Comparison of ENCODE assay signal across 20 cellular contexts in the genomic region with DNA sequence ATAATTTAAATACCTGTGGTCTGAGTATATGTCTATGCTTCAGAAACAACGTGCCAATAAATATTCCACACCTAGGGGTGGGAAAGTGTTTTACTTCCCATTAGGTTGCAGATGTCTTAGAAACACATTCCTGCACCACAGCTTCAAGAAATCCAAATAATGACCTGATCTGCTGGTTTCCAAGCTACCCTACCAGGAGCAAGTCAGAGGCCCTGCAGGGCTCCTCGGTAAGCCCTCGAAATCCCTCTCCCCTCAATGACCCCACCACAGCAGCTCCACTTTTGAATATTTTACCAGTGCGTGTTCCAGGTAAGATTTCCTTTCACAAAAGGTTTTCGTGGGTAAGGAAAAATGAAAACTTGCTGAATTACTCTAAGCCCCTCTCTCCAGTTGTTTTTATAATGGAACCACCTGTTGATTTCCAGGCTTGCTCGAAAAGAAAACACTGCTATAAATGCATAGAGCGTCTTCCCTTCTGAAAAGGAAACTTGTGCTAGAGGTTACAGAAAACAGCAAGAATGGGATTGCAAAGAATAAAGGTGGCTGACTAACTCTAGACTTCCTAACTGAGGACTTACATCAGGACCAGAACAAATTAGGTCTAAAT. TPM values are rescaled to one million over a fixed set of nuclear protein-coding genes. Genes with fewer than 3 reads are reported as not detected.
DNase-seq lines count a peak whose midpoint lies in the region; FAIRE-seq and TF ChIP-seq lines count a peak whose summit lies in the region.
"Had no signal": no experiment of that assay in that cellular context is flagged by ENCODE, and none has a peak within 500 bp of the region (broad histone marks: within the 10 kb centered on the region; RNA-seq: fewer than 3 reads in every experiment).

No MANE protein-coding gene starts in this region.

- H2BK120ac ChIP-seq in H9 (ENCODE audit: low read depth, low read length, poor library complexity, severe bottlenecking): no peak overlapping the region

- H2AK5ac ChIP-seq in H9 (ENCODE audit: insufficient read length, low read length): no peak overlapping the region

- no peaks in the 10 kb centered on the region for H3K36me3 ChIP-seq in astrocyte (ENCODE audit: insufficient read depth, low read length)
- no peaks in the 10 kb centered on the region for H3K36me3 ChIP-seq in endodermal cell (ENCODE audit: control insufficient read depth, insufficient read depth, low read length)
- H3K36me3 ChIP-seq: BE2C had no signal

- H3T11ph ChIP-seq in H9 (ENCODE audit: low read length): no peak overlapping the region

- H3K4me3 Mint-ChIP-seq in H9 (peak overlapping the region in 1 of 2 experiments; percentile 26; a peak in 1 of 5 replicates), astrocyte (ENCODE audit: unreplicated experiment) (no peak overlapping the region), endodermal cell (no peak overlapping the region), type B pancreatic cell (peak overlapping the region; percentile 47)
- H3K4me3 Mint-ChIP-seq: CD8-positive, alpha-beta memory T cell; HFFc6 had no signal

- H2BK20ac ChIP-seq in H9 (ENCODE audit: low read depth, low read length, poor library complexity, severe bottlenecking): no peak overlapping the region

- H3K4me3 ChIP-seq in astrocyte (ENCODE audit: insufficient read depth, low read depth, low read length) (no peak overlapping the region), endodermal cell (ENCODE audit: low read length) (no peak overlapping the region)
- H3K4me3 ChIP-seq: A549 had no signal

- no peaks in the 10 kb centered on the region for H3K27me3 ChIP-seq in H9 (ENCODE audit: insufficient read depth, low read length)
- no peaks in the 10 kb centered on the region for H3K27me3 ChIP-seq in astrocyte (ENCODE audit: insufficient read depth, low read length)
- H3K27me3 ChIP-seq in endodermal cell (ENCODE audit: control insufficient read depth, insufficient read depth, low read length, poor library complexity, severe bottlenecking): no peaks in the 10 kb centered on the region
- H3K27me3 ChIP-seq: BE2C had no signal

- TF ChIP-seq CTCF in H9 (conservative IDR thresholded peaks at IDR 0.05): no peak
- no peak for TF ChIP-seq CTCF in astrocyte (IDR thresholded peaks at IDR 0.05; ENCODE audit: insufficient read depth, low read depth, low read length)
- TF ChIP-seq CTCF in endodermal cell (conservative IDR thresholded peaks at IDR 0.05): peak; percentile 16
- peak; percentile 25 for TF ChIP-seq CTCF in type B pancreatic cell (conservative IDR thresholded peaks at IDR 0.05)

- H3K9me3 ChIP-seq in H9 (ENCODE audit: control insufficient read depth, low read depth, low read length): no peaks in the 10 kb centered on the region
- no peaks in the 10 kb centered on the region for H3K9me3 ChIP-seq in astrocyte (ENCODE audit: insufficient read depth, low read depth, low read length)
- H3K9me3 ChIP-seq in endodermal cell (ENCODE audit: control insufficient read depth, low read length): no peaks in the 10 kb centered on the region
- H3K9me3 ChIP-seq: A549, BE2C, Caco-2 had no signal

- no peak for FAIRE-seq in astrocyte (lab: Jason Lieb, UNC)
- FAIRE-seq: A549, GM19239, H54, HepG2 had no signal

- no peak overlapping the region for H3K27ac ChIP-seq in H9 (ENCODE audit: insufficient read length, low read depth, low read length)
- no peak overlapping the region for H3K27ac ChIP-seq in astrocyte (ENCODE audit: low read depth, low read length)
- H3K27ac ChIP-seq in endodermal cell (ENCODE audit: low read depth, low read length): no peak overlapping the region
- H3K27ac ChIP-seq: A549, KMS-11 had no signal

- no peak overlapping the region for H3K14ac ChIP-seq in H9 (ENCODE audit: insufficient read depth, low read length)

- no CpG with 5 or more reads among the region's 7 CpGs for WGBS in H9 (ENCODE audit: extremely low coverage, insufficient read length, low lambda C conversion rate)
- 66 to 68% methylated on average over 4 to 7 of the region's 7 CpGs for WGBS in endodermal cell (ENCODE audit: insufficient coverage in 1 of 2, insufficient read length in 1 of 2), 2 experiments

- H3K36me3 Mint-ChIP-seq in H9 (ENCODE audit: insufficient read depth in 1 of 3, low read depth in 3 of 3) (no peaks in the 10 kb centered on the region), astrocyte (ENCODE audit: low read depth, unreplicated experiment) (no peaks in the 10 kb centered on the region), endodermal cell (ENCODE audit: low read depth) (no peaks in the 10 kb centered on the region), type B pancreatic cell (no peaks in the 10 kb centered on the region)

- H2BK12ac ChIP-seq in H9 (ENCODE audit: insufficient read length, low read depth, low read length): no peak overlapping the region

- no peak overlapping the region; the same call in 1 of the 2 replicates for H2BK15ac ChIP-seq in H9 (ENCODE audit: low read depth, low read length)

- no peak overlapping the region for H2AFZ ChIP-seq in H9 (ENCODE audit: low read length)
- no peak overlapping the region for H2AFZ ChIP-seq in astrocyte (ENCODE audit: low read depth, low read length)

- H3K4me1 ChIP-seq in H9 (ENCODE audit: insufficient read depth, low read length) (no peaks in the 10 kb centered on the region), astrocyte (ENCODE audit: insufficient read depth, low read length) (peaks cover 2% of the 10 kb centered on the region), endodermal cell (ENCODE audit: control insufficient read depth, insufficient read depth, low read length) (no peaks in the 10 kb centered on the region)
- H3K4me1 ChIP-seq: A549 had no signal

- H3K4me1 Mint-ChIP-seq in H9 (peaks cover 7 to 25% of the 10 kb centered on the region in 2 experiments), astrocyte (ENCODE audit: low read depth, unreplicated experiment) (no peaks in the 10 kb centered on the region), endodermal cell (peaks cover 3% of the 10 kb centered on the region), type B pancreatic cell (ENCODE audit: unreplicated experiment) (peaks cover 6% of the 10 kb centered on the region)
- H3K4me1 Mint-ChIP-seq: CD8-positive, alpha-beta memory T cell had no signal

- H3K23ac ChIP-seq in H9 (ENCODE audit: insufficient read length, low read depth, low read length): no peak overlapping the region

- no peak overlapping the region for H3K56ac ChIP-seq in H9 (ENCODE audit: insufficient read length, low read depth, low read length)

- no peaks in the 10 kb centered on the region for H3K79me1 ChIP-seq in H9 (ENCODE audit: insufficient read depth, low read depth, low read length, poor library complexity, severe bottlenecking)

- no peaks in the 10 kb centered on the region for H3K9me3 Mint-ChIP-seq in H9
- no peaks in the 10 kb centered on the region for H3K9me3 Mint-ChIP-seq in astrocyte (ENCODE audit: unreplicated experiment)
- no peaks in the 10 kb centered on the region for H3K9me3 Mint-ChIP-seq in endodermal cell
- H3K9me3 Mint-ChIP-seq in type B pancreatic cell: no peaks in the 10 kb centered on the region
- H3K9me3 Mint-ChIP-seq: CD8-positive, alpha-beta memory T cell; HFFc6 had no signal

- no peak overlapping the region for H2BK5ac ChIP-seq in H9 (ENCODE audit: insufficient read length, low read length)

- H3K4me2 ChIP-seq in H9 (ENCODE audit: insufficient read depth, insufficient read length, low read length) (no peak overlapping the region), astrocyte (ENCODE audit: low read length) (no peak overlapping the region)
- H3K4me2 ChIP-seq: A549, KMS-11 had no signal

- H3K27ac Mint-ChIP-seq in H9 (peak overlapping the region in 2 of 3 experiments; percentile 87 to 94; a peak in 4 of 7 replicates), astrocyte (ENCODE audit: unreplicated experiment) (no peak overlapping the region), endodermal cell (no peak overlapping the region), type B pancreatic cell (no peak overlapping the region)
- H3K27ac Mint-ChIP-seq: CD8-positive, alpha-beta memory T cell; HFFc6 had no signal

- H3K27me3 Mint-ChIP-seq in H9 (ENCODE audit: low read depth) (no peaks in the 10 kb centered on the region), astrocyte (ENCODE audit: low read depth, unreplicated experiment) (no peaks in the 10 kb centered on the region), endodermal cell (ENCODE audit: insufficient read depth) (no peaks in the 10 kb centered on the region), type B pancreatic cell (peaks cover 3% of the 10 kb centered on the region)
- H3K27me3 Mint-ChIP-seq: CD8-positive, alpha-beta memory T cell had no signal

- H3K79me2 ChIP-seq in H9 (ENCODE audit: insufficient read depth, low read length) (no peaks in the 10 kb centered on the region), astrocyte (ENCODE audit: insufficient read depth, low read length) (no peaks in the 10 kb centered on the region)

- H3K18ac ChIP-seq in H9 (ENCODE audit: insufficient read length, low read depth, low read length): no peak overlapping the region

- H4K91ac ChIP-seq in H9 (ENCODE audit: insufficient read length, low read depth, low read length): no peak overlapping the region

- no peak overlapping the region for H3K9ac ChIP-seq in H9 (ENCODE audit: extremely low read depth, insufficient read length, low read length)
- no peak overlapping the region for H3K9ac ChIP-seq in astrocyte (ENCODE audit: low read length)
- no peak overlapping the region for H3K9ac ChIP-seq in endodermal cell (ENCODE audit: extremely low read depth, low read length, poor library complexity, severe bottlenecking)
- H3K9ac ChIP-seq: KMS-11 had no signal

- H4K5ac ChIP-seq in H9 (ENCODE audit: insufficient read length, low read depth, low read length): no peak overlapping the region

- H3K4ac ChIP-seq in H9 (ENCODE audit: low read depth, low read length): no peak overlapping the region

- DNase-seq in H9 (no peak), astrocyte (ENCODE audit: low read depth) (peak; percentile 4), endodermal cell (no peak), type B pancreatic cell (ENCODE audit: extremely low spot score, unreplicated experiment) (no peak), HPDE6-E6E7 (ENCODE audit: extremely low spot score) (no peak), NCI-H1048 (lab: John Stamatoyannopoulos, UW) (no peak), NCI-H187 treated with DMSO at 0.1 percent for 48 hours (lab: John Stamatoyannopoulos, UW) (no peak), iPS-NIHi11 (ENCODE audit: low spot score) (no peak)
- DNase-seq: BE2C; Caco-2; CD8-positive, alpha-beta memory T cell; DMS53; GF-D8; HFFc6 had no signal

- peaks cover 3% of the 10 kb centered on the region for H3K23me2 ChIP-seq in H9 (ENCODE audit: insufficient read length, low read depth, low read length, poor library complexity, severe bottlenecking)

- no peak overlapping the region for H4K8ac ChIP-seq in H9 (replicated peaks; ENCODE audit: insufficient read length, low read depth, low read length)

- H4K20me1 ChIP-seq in H9 (ENCODE audit: control insufficient read depth, insufficient read depth, insufficient read length): no peaks in the 10 kb centered on the region
- no peaks in the 10 kb centered on the region for H4K20me1 ChIP-seq in astrocyte (ENCODE audit: insufficient read depth, low read length)

RNA-seq across cellular contexts. Expression of gene IL12A, which starts 12.6 kb away (rescaled TPM):
- total RNA-seq in H9 (2021) (0.35 and 0.50 TPM in 2 replicates), astrocyte (2.9 and 3.0 TPM in 2 replicates), endodermal cell (not detected), type B pancreatic cell (ENCODE audit: low replicate concordance) (0.31 and 0.34 TPM in 2 replicates)
- 0.39 TPM for polyA plus RNA-seq in endodermal cell (2013, experiment 1 of 2)
- polyA plus RNA-seq in endodermal cell (2013, experiment 2 of 2): 0.29 TPM
- total RNA-seq: CD8-positive, alpha-beta memory T cell; HT-29 had no signal

Comparison
In these comparisons a context has a peak if more than half of its experiments do, and no peak if none do; other contexts are left out.
1. H3K27ac Mint-ChIP-seq: peak in H9 (2 of 3); none in astrocyte (single experiment), endodermal cell (single experiment) and type B pancreatic cell (single experiment).
2. CTCF ChIP-seq: peak in endodermal cell (single experiment) and type B pancreatic cell (single experiment); none in H9 (single experiment) and astrocyte (single experiment).